22 cellular contexts compared by ENCODE assay signal in the genomic region with DNA sequence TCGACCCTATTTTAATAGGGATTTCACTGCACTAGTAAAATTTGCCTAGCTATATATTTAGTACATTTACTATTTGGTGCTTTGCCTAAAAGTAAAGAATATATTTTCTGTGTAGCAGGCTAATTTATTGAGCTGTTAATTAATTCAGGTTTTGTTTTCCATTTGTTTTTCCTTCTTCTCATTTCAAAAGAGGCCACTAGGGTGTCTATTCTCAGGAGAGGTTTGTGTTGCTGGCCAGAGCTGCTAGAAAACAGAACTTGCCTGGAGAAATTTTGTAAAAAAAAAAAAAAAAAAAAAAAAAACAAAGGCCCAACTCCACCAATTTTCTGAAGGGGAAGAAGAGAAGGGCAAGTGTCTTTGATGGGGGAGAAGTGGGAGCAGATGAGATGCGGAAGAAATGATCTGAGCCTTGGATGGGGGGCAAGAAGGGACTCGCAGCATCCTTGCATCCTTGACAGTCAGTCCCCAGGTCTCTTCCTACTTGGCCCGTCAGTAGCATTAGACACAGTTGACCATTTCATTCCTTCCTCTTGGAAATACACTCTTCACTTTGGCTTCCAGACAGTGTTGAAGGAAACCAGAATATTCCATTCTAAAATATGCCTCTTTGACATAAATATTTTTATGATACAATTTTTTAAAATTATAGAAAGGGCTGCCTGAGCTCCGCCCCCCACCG.
A peak's percentile ranks its signal among the peaks of the same experiment; 100 is the strongest.
DNase-seq lines count a peak whose midpoint lies in the region; ATAC-seq and TF ChIP-seq lines count a peak whose summit lies in the region.
"Had no signal": no experiment of that assay in that cellular context is flagged by ENCODE, and none has a peak within 500 bp of the region (broad histone marks: within the 10 kb centered on the region; RNA-seq: fewer than 3 reads in every experiment).

No MANE protein-coding gene starts in this region.

- no peaks in the 10 kb centered on the region for H3K9me3 Mint-ChIP-seq in endodermal cell
- H3K9me3 Mint-ChIP-seq: CD4-positive, alpha-beta T cell had no signal

- H3K79me2 ChIP-seq in Karpas-422 (ENCODE audit: low read length): no peaks in the 10 kb centered on the region

- H3K27ac ChIP-seq in C4-2B (no peak overlapping the region), Karpas-422 (ENCODE audit: low read length) (no peak overlapping the region), endodermal cell (ENCODE audit: low read depth, low read length) (no peak overlapping the region), testis (peak overlapping the region in 1 of 2 donors; percentile 57)
- H3K27ac ChIP-seq: BLaER1, SJSA1 had no signal

- no peaks in the 10 kb centered on the region for H3K36me3 Mint-ChIP-seq in endodermal cell (ENCODE audit: low read depth)

- H3K4me3 Mint-ChIP-seq in endodermal cell: no peak overlapping the region
- H3K4me3 Mint-ChIP-seq: CD4-positive, alpha-beta T cell had no signal

- no peak overlapping the region for H3K27ac Mint-ChIP-seq in endodermal cell
- H3K27ac Mint-ChIP-seq: CD4-positive, alpha-beta T cell had no signal

- H3K9ac ChIP-seq in Karpas-422 (ENCODE audit: low read length) (no peak overlapping the region), endodermal cell (ENCODE audit: extremely low read depth, low read length, poor library complexity, severe bottlenecking) (no peak overlapping the region)
- H3K9ac ChIP-seq: BLaER1 had no signal

- no peak for TF ChIP-seq POLR2A in testis (IDR thresholded peaks at IDR 0.05)

- H3K9me3 ChIP-seq in Karpas-422 (ENCODE audit: low read length) (no peaks in the 10 kb centered on the region), endodermal cell (ENCODE audit: control insufficient read depth, low read length) (no peaks in the 10 kb centered on the region), testis (no peaks in the 10 kb centered on the region)
- H3K9me3 ChIP-seq: BLaER1, SJSA1 had no signal

- no peak for ATAC-seq in GM19023 (IDR thresholded peaks at IDR 0.05; ENCODE audit: unreplicated experiment)

- 79 to 86% methylated on average over 2 to 6 of the region's 6 CpGs for WGBS in endodermal cell (ENCODE audit: insufficient coverage in 1 of 2, insufficient read length in 1 of 2), 2 experiments
- WGBS in testis, 2 donors: 74 to 78% methylated on average over 6 of the region's 6 CpGs

- H4K20me1 ChIP-seq in Karpas-422 (ENCODE audit: insufficient read depth, low read depth, low read length): no peaks in the 10 kb centered on the region
- H4K20me1 ChIP-seq: BLaER1 had no signal

- DNase-seq in Karpas-422 (peak; percentile 6), endodermal cell (no peak), testis (no peak), COLO829 (ENCODE audit: low spot score) (no peak), cerebellar cortex (ENCODE audit: low spot score) (no peak)
- DNase-seq: CD4-positive, alpha-beta T cell; COR-L47; DMS79; GF-D8; H7; KBM-7; NCI-H1048; NCI-H1417; NCI-H1694; NCI-H2029 treated with DMSO at 0.1 percent for 48 hours; NCI-H69; Right ventricle myocardium superior; RPMI8226 had no signal

- no peaks in the 10 kb centered on the region for H3K9me2 ChIP-seq in Karpas-422 (replicated peaks; ENCODE audit: insufficient read depth, low read length)

- no peaks in the 10 kb centered on the region for H3K4me1 Mint-ChIP-seq in endodermal cell

- H3K27me3 Mint-ChIP-seq in endodermal cell (ENCODE audit: insufficient read depth): no peaks in the 10 kb centered on the region

- no peaks in the 10 kb centered on the region for H3K4me1 ChIP-seq in Karpas-422 (ENCODE audit: low read length)
- H3K4me1 ChIP-seq in endodermal cell (ENCODE audit: control insufficient read depth, insufficient read depth, low read length): no peaks in the 10 kb centered on the region
- H3K4me1 ChIP-seq in testis: peaks cover 11% of the 10 kb centered on the region
- H3K4me1 ChIP-seq: BLaER1, SJSA1 had no signal

- H3K4me2 ChIP-seq in Karpas-422 (ENCODE audit: low read depth, low read length, poor library complexity, severe bottlenecking): no peak overlapping the region
- H3K4me2 ChIP-seq: BLaER1 had no signal

- H3K27me3 ChIP-seq in Karpas-422 (ENCODE audit: low read length) (no peaks in the 10 kb centered on the region), endodermal cell (ENCODE audit: control insufficient read depth, insufficient read depth, low read length, poor library complexity, severe bottlenecking) (no peaks in the 10 kb centered on the region), testis (no peaks in the 10 kb centered on the region)
- H3K27me3 ChIP-seq: BLaER1, SJSA1 had no signal

- peak; percentile 15; the same call in 1 of the 2 replicates for TF ChIP-seq CTCF in C4-2B (conservative IDR thresholded peaks at IDR 0.05)
- TF ChIP-seq CTCF in endodermal cell (conservative IDR thresholded peaks at IDR 0.05): peak; percentile 60
- peak in 2 of 3 experiments; percentile 7 to 12 for TF ChIP-seq CTCF in testis (IDR thresholded peaks at IDR 0.05)

- H2AFZ ChIP-seq in Karpas-422 (ENCODE audit: low read length): no peak overlapping the region

- intact Hi-C loops in testis (cut with DNase I; ENCODE audit: low total_unique reads): no loop called here

- H3K4me3 ChIP-seq in Karpas-422 (ENCODE audit: low read length) (no peak overlapping the region), endodermal cell (ENCODE audit: low read length) (no peak overlapping the region), testis (no peak overlapping the region)
- H3K4me3 ChIP-seq: BLaER1, SJSA1 had no signal

- H3K36me3 ChIP-seq in Karpas-422 (ENCODE audit: insufficient read depth, low read length): no peaks in the 10 kb centered on the region
- H3K36me3 ChIP-seq in endodermal cell (ENCODE audit: control insufficient read depth, insufficient read depth, low read length): no peaks in the 10 kb centered on the region
- no peaks in the 10 kb centered on the region for H3K36me3 ChIP-seq in testis (ENCODE audit: low read depth, missing control alignments)
- H3K36me3 ChIP-seq: BLaER1, SJSA1 had no signal

Comparison
In these comparisons a context has a peak if more than half of its experiments do, and no peak if none do; other contexts are left out.
1. CTCF ChIP-seq: peak in every context shown above with its lines; median percentile 60 in endodermal cell; 15 in C4-2B; 10 in testis.